ENCODE assay signal across 8 cellular contexts in genomic region chr5:88727705-88728313, GRCh38.
DNase-seq lines count a peak whose midpoint lies in the region; ATAC-seq, FAIRE-seq and TF ChIP-seq lines count a peak whose summit lies in the region.

No MANE protein-coding gene starts in this region.

- peaks cover 3% of the 10 kb centered on the region for H3K27me3 Mint-ChIP-seq in endothelial cell (ENCODE audit: unreplicated experiment)
- H3K27me3 Mint-ChIP-seq in activated CD8-positive, alpha-beta memory T cell treated with anti-CD3 and anti-CD28 coated beads, Interleukin-2, amount 10 ng/mL, durations not matched to agents 7 days and 5 days: peaks cover 17% of the 10 kb centered on the region

- H3K36me3 ChIP-seq in smooth muscle cell (ENCODE audit: low read depth): no peaks in the 10 kb centered on the region

- peaks cover under 1% of the 10 kb centered on the region for H3K4me1 Mint-ChIP-seq in endothelial cell (ENCODE audit: unreplicated experiment)
- H3K4me1 Mint-ChIP-seq in activated CD8-positive, alpha-beta memory T cell treated with anti-CD3 and anti-CD28 coated beads, Interleukin-2, amount 10 ng/mL, durations not matched to agents 7 days and 5 days: no peaks in the 10 kb centered on the region

- no peak for FAIRE-seq in urothelium cell line (lab: Jason Lieb, UNC)

- H2AFZ ChIP-seq in smooth muscle cell (ENCODE audit: low read depth): no peak overlapping the region

- no peak overlapping the region for H3K9ac ChIP-seq in smooth muscle cell (ENCODE audit: low read depth)

- TF ChIP-seq CTCF in endothelial cell (IDR thresholded peaks at IDR 0.05; ENCODE audit: unreplicated experiment) (peak; percentile 85), smooth muscle cell (IDR thresholded peaks at IDR 0.05; ENCODE audit: borderline replicate concordance, insufficient read depth, poor library complexity, severe bottlenecking) (peak; percentile 76)

- CTCF ChIA-PET in activated CD8-positive, alpha-beta memory T cell treated with anti-CD3 and anti-CD28 coated beads, Interleukin-2, amount 10 ng/mL, durations not matched to agents 7 days and 5 days (lab: Charles Lee): interaction anchor here (0.7 to 5.4 kb wide), 6 partner anchors 11 to 1537 kb away, joined by 3 to 31 read pairs (median 6); no protein-coding TSS in a partner anchor

- H3K27me3 ChIP-seq in smooth muscle cell (ENCODE audit: low read depth): no peaks in the 10 kb centered on the region

- no peak overlapping the region for H3K4me3 ChIP-seq in smooth muscle cell

- H3K9me3 Mint-ChIP-seq in endothelial cell (ENCODE audit: unreplicated experiment): no peaks in the 10 kb centered on the region
- no peaks in the 10 kb centered on the region for H3K9me3 Mint-ChIP-seq in activated CD8-positive, alpha-beta memory T cell treated with anti-CD3 and anti-CD28 coated beads, Interleukin-2, amount 10 ng/mL, durations not matched to agents 7 days and 5 days (ENCODE audit: low read depth)

- H4K20me1 ChIP-seq in smooth muscle cell (ENCODE audit: low read depth): no peaks in the 10 kb centered on the region

- no peak overlapping the region for H3K27ac Mint-ChIP-seq in endothelial cell (ENCODE audit: unreplicated experiment)
- no peak overlapping the region for H3K27ac Mint-ChIP-seq in activated CD8-positive, alpha-beta memory T cell treated with anti-CD3 and anti-CD28 coated beads, Interleukin-2, amount 10 ng/mL, durations not matched to agents 7 days and 5 days

- H3K36me3 Mint-ChIP-seq in endothelial cell (ENCODE audit: low read depth, unreplicated experiment): peaks cover 27% of the 10 kb centered on the region
- H3K36me3 Mint-ChIP-seq in activated CD8-positive, alpha-beta memory T cell treated with anti-CD3 and anti-CD28 coated beads, Interleukin-2, amount 10 ng/mL, durations not matched to agents 7 days and 5 days: no peaks in the 10 kb centered on the region

- no peak overlapping the region for H3K4me2 ChIP-seq in smooth muscle cell

- H3K4me3 Mint-ChIP-seq in endothelial cell (ENCODE audit: unreplicated experiment): no peak overlapping the region
- no peak overlapping the region for H3K4me3 Mint-ChIP-seq in activated CD8-positive, alpha-beta memory T cell treated with anti-CD3 and anti-CD28 coated beads, Interleukin-2, amount 10 ng/mL, durations not matched to agents 7 days and 5 days

- H3K79me2 ChIP-seq in smooth muscle cell (ENCODE audit: low read depth): no peaks in the 10 kb centered on the region

- 40% methylated on average over 3 of the region's 3 CpGs for WGBS in smooth muscle cell (ENCODE audit: low lambda C conversion rate)

- ATAC-seq in activated CD8-positive, alpha-beta memory T cell treated with anti-CD3 and anti-CD28 coated beads, Interleukin-2, amount 10 ng/mL, durations not matched to agents 7 days and 5 days: no peak

- H3K27ac ChIP-seq in smooth muscle cell (ENCODE audit: low read depth): no peak overlapping the region

- DNase-seq in NCI-H345 (lab: John Stamatoyannopoulos, UW): peak; percentile 17
- no peak for DNase-seq in NCI-H345 treated with DMSO at 0.1 percent for 48 hours (lab: John Stamatoyannopoulos, UW; ENCODE audit: unreplicated experiment)
- peak; percentile 71 for DNase-seq in NCI-H69 (lab: John Stamatoyannopoulos, UW)
- DNase-seq in endothelial cell (ENCODE audit: low spot score): no peak
- DNase-seq in smooth muscle cell (lab: John Stamatoyannopoulos, UW; ENCODE audit: unreplicated experiment): no peak
- DNase-seq in activated CD8-positive, alpha-beta memory T cell treated with anti-CD3 and anti-CD28 coated beads, Interleukin-2, amount 10 ng/mL, durations not matched to agents 7 days and 5 days: no peak
- no peak for DNase-seq in germinal center (ENCODE audit: low spot score)
- no peak for DNase-seq in urothelium cell line (ENCODE audit: low spot score)

- peaks cover 23% of the 10 kb centered on the region for H3K4me1 ChIP-seq in smooth muscle cell (ENCODE audit: low read depth)

- H3K9me3 ChIP-seq in smooth muscle cell (replicated peaks; ENCODE audit: low read depth): no peaks in the 10 kb centered on the region

- H3F3A ChIP-seq in smooth muscle cell (ENCODE audit: low read depth): peaks cover 15% of the 10 kb centered on the region

Comparison
In these comparisons a context has a peak if more than half of its experiments do, and no peak if none do; other contexts are left out.
1. DNase-seq: peak in NCI-H345 (single experiment) and NCI-H69 (single experiment); none in NCI-H345 treated with DMSO at 0.1 percent for 48 hours (single experiment), endothelial cell (single experiment), smooth muscle cell (single experiment), activated CD8-positive, alpha-beta memory T cell treated with anti-CD3 and anti-CD28 coated beads, Interleukin-2, amount 10 ng/mL, durations not matched to agents 7 days and 5 days (single experiment), germinal center (single experiment) and urothelium cell line (single experiment).